In the genomic region with DNA sequence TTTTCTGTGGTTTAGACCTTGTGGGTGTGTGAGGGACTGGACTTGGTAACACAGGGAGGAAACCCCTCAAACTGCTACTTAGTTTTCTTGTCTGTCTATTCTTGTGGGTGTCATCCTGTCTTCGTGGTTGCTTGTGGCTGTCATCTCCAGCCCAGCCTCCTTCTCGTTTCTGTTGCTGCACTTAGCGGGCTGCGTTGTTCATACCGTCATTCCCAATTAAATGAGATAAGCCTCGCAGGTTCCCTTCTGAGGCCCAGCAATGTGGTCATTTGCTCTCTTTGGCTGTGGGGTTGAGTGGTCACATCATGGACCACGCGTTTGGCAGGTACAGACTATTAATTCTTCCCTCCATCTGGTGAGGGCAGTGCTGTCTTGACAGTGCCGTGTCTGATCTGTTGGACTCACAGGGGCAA, we compare ENCODE assay signal across 13 cellular contexts. TPM values are rescaled to one million over a fixed set of nuclear protein-coding genes. Genes with fewer than 3 reads are reported as not detected.
DNase-seq lines count a peak whose midpoint lies in the region; ATAC-seq and TF ChIP-seq lines count a peak whose summit lies in the region.
"Had no signal": no experiment of that assay in that cellular context is flagged by ENCODE, and none has a peak within 500 bp of the region (broad histone marks: within the 10 kb centered on the region; RNA-seq: fewer than 3 reads in every experiment).

No MANE protein-coding gene starts in this region.

- H3K27ac ChIP-seq in BLaER1 (no peak overlapping the region), endodermal cell (ENCODE audit: low read depth, low read length) (no peak overlapping the region)
- H3K27ac ChIP-seq: brain microvascular endothelial cell, C4-2B had no signal

- no peaks in the 10 kb centered on the region for H3K27me3 ChIP-seq in BLaER1
- no peaks in the 10 kb centered on the region for H3K27me3 ChIP-seq in endodermal cell (ENCODE audit: control insufficient read depth, insufficient read depth, low read length, poor library complexity, severe bottlenecking)
- H3K27me3 ChIP-seq: brain microvascular endothelial cell had no signal

- peaks cover 88% of the 10 kb centered on the region for H3K4me1 Mint-ChIP-seq in activated naive CD8-positive, alpha-beta T cell (ENCODE audit: low read depth)
- H3K4me1 Mint-ChIP-seq in endodermal cell: peaks cover 22% of the 10 kb centered on the region

- H3K9me3 Mint-ChIP-seq in activated naive CD8-positive, alpha-beta T cell (ENCODE audit: low read depth): no peaks in the 10 kb centered on the region
- no peaks in the 10 kb centered on the region for H3K9me3 Mint-ChIP-seq in endodermal cell
- H3K9me3 Mint-ChIP-seq: nephron had no signal

- no peak overlapping the region for H3K27ac Mint-ChIP-seq in activated naive CD8-positive, alpha-beta T cell
- H3K27ac Mint-ChIP-seq in endodermal cell: no peak overlapping the region

- TF ChIP-seq CTCF in NB4 (IDR thresholded peaks at IDR 0.05; ENCODE audit: low read depth, low read length) (no peak), endodermal cell (conservative IDR thresholded peaks at IDR 0.05) (no peak)

- H3K36me3 ChIP-seq in BLaER1 (peaks cover 34% of the 10 kb centered on the region), endodermal cell (ENCODE audit: control insufficient read depth, insufficient read depth, low read length) (no peaks in the 10 kb centered on the region)
- H3K36me3 ChIP-seq: brain microvascular endothelial cell had no signal

- peak; percentile 37 for DNase-seq in NB4 (ENCODE audit: low read depth)
- DNase-seq in endodermal cell: no peak
- no peak for DNase-seq in NCI-H524 (lab: John Stamatoyannopoulos, UW)
- DNase-seq in LoVo (ENCODE audit: low spot score): no peak
- no peak for DNase-seq in hepatic stellate cell (ENCODE audit: low spot score)
- DNase-seq: brain microvascular endothelial cell, retina had no signal

- no peaks in the 10 kb centered on the region for H3K27me3 Mint-ChIP-seq in activated naive CD8-positive, alpha-beta T cell
- H3K27me3 Mint-ChIP-seq in endodermal cell (ENCODE audit: insufficient read depth): no peaks in the 10 kb centered on the region

- peaks cover 2% of the 10 kb centered on the region for H3K36me3 Mint-ChIP-seq in activated naive CD8-positive, alpha-beta T cell
- H3K36me3 Mint-ChIP-seq in endodermal cell (ENCODE audit: low read depth): peaks cover 4% of the 10 kb centered on the region

- H3K9ac ChIP-seq in BLaER1: no peak overlapping the region
- no peak overlapping the region for H3K9ac ChIP-seq in endodermal cell (ENCODE audit: extremely low read depth, low read length, poor library complexity, severe bottlenecking)

- peak overlapping the region; percentile 55 for H3K4me3 Mint-ChIP-seq in activated naive CD8-positive, alpha-beta T cell
- H3K4me3 Mint-ChIP-seq in endodermal cell: no peak overlapping the region
- H3K4me3 Mint-ChIP-seq: nephron had no signal

- H4K20me1 ChIP-seq in BLaER1: peaks cover 100% of the 10 kb centered on the region

- H3K4me2 ChIP-seq in BLaER1: peak overlapping the region; percentile 22; the same call in 1 of the 2 replicates

- no peak for TF ChIP-seq POLR2A in NB4 (IDR thresholded peaks at IDR 0.05; ENCODE audit: extremely low read depth, insufficient read length)

- H3K9me3 ChIP-seq in BLaER1 (0 out of 2 replicates have a peak, but pooled peaks cover 4% of the 10 kb centered on the region), endodermal cell (ENCODE audit: control insufficient read depth, low read length) (no peaks in the 10 kb centered on the region)

- peaks cover 54% of the 10 kb centered on the region for H3K4me1 ChIP-seq in BLaER1
- peaks cover 6% of the 10 kb centered on the region for H3K4me1 ChIP-seq in endodermal cell (ENCODE audit: control insufficient read depth, insufficient read depth, low read length)

- H3K4me3 ChIP-seq in BLaER1 (no peak overlapping the region), NB4 (ENCODE audit: low read depth, low read length) (no peak overlapping the region), endodermal cell (ENCODE audit: low read length) (no peak overlapping the region)

- peak; percentile 38 for ATAC-seq in GM18867 (IDR thresholded peaks at IDR 0.05; ENCODE audit: unreplicated experiment)
- ATAC-seq: left lobe of liver had no signal

- WGBS in endodermal cell (ENCODE audit: insufficient coverage in 1 of 2, insufficient read length in 1 of 2), 2 experiments: 89 to 100% methylated on average over 2 to 9 of the region's 9 CpGs

RNA-seq across cellular contexts. Expression of gene PANX1, which starts 18.8 kb away (rescaled TPM):
- total RNA-seq in endodermal cell: 10 to 100 TPM; 19.4 to 21.0 TPM
- 32.9 TPM for polyA plus RNA-seq in endodermal cell (2013, experiment 1 of 2)
- 30.0 TPM for polyA plus RNA-seq in endodermal cell (2013, experiment 2 of 2)
